Comparison of ENCODE assay signal across 33 cellular contexts in genomic region chr3:18047052-18047451, GRCh38.
DNase-seq lines count a peak whose midpoint lies in the region; ATAC-seq and TF ChIP-seq lines count a peak whose summit lies in the region.
"Had no signal": no experiment of that assay in that cellular context is flagged by ENCODE, and none has a peak within 500 bp of the region (broad histone marks: within the 10 kb centered on the region; RNA-seq: fewer than 3 reads in every experiment).

No MANE protein-coding gene starts in this region.

- H3K27me3 ChIP-seq in BJ (ENCODE audit: control insufficient read depth, insufficient read depth, low read length) (no peaks in the 10 kb centered on the region), GM23338 (ENCODE audit: insufficient read depth) (no peaks in the 10 kb centered on the region)
- H3K27me3 ChIP-seq: breast epithelium, neural progenitor cell, testis had no signal

- no peaks in the 10 kb centered on the region for H3K36me3 Mint-ChIP-seq in GM23338 (ENCODE audit: low read depth)
- H3K36me3 Mint-ChIP-seq: neural progenitor cell had no signal

- no peaks in the 10 kb centered on the region for H3K79me2 ChIP-seq in GM23338 (replicated peaks; ENCODE audit: insufficient read depth)
- H3K79me2 ChIP-seq: parathyroid adenoma had no signal

- H3K4me3 ChIP-seq in BJ (ENCODE audit: low read depth, low read length): no peak overlapping the region
- H3K4me3 ChIP-seq in fibroblast of mammary gland (ENCODE audit: control insufficient read depth, low read depth, low read length): no peak overlapping the region
- H3K4me3 ChIP-seq in GM23338: no peak overlapping the region
- H3K4me3 ChIP-seq: breast epithelium, left ventricle myocardium inferior, neural progenitor cell, PC-9, testis had no signal

- H3K27ac Mint-ChIP-seq in GM23338: no peak overlapping the region
- H3K27ac Mint-ChIP-seq: activated T-helper 2 cell treated with anti-CD3 and anti-CD28 coated beads, Interferon-gamma antibody, Interleukin-2, Interleukin-4, amounts not matched to agents 10 μg/mL and 5 μg/mL and 100 μg/mL, durations not matched to agents 14 hours and 24 hours and 36 hours; neural progenitor cell had no signal

- no peaks in the 10 kb centered on the region for H3K4me1 ChIP-seq in GM23338 (ENCODE audit: insufficient read depth)
- H3K4me1 ChIP-seq: breast epithelium, left ventricle myocardium inferior, neural progenitor cell, parathyroid adenoma, testis had no signal

- CTCF ChIA-PET in BJ (lab: Yijun Ruan, JAX) (no interaction called here), RWPE1 (lab: Yijun Ruan, JAX) (no interaction called here)

- peak; percentile 20 for DNase-seq in BJ (ENCODE audit: low read depth)
- DNase-seq in GM04503 (ENCODE audit: low read depth): peak; percentile 34
- DNase-seq in NCI-H69 (lab: John Stamatoyannopoulos, UW): peak; percentile 4
- DNase-seq in fibroblast of mammary gland (ENCODE audit: low read depth): peak; percentile 92
- DNase-seq in DMS114 treated with DMSO at 0.1 percent for 48 hours (lab: John Stamatoyannopoulos, UW; ENCODE audit: unreplicated experiment): no peak
- no peak for DNase-seq in RWPE1 (ENCODE audit: low spot score)
- no peak for DNase-seq in stimulated activated CD4-positive, alpha-beta T cell treated with anti-CD3 and anti-CD28 coated beads, Interleukin-15, amount 100 ng/mL, for 24 hours
- no peak for DNase-seq in GM23338 (ENCODE audit: low spot score)
- DNase-seq: activated CD4-positive, alpha-beta T cell treated with anti-CD3 and anti-CD28 coated beads for 4 hours; activated CD8-positive, alpha-beta memory T cell treated with anti-CD3 and anti-CD28 coated beads for 24 hours; activated naive CD4-positive, alpha-beta T cell treated with anti-CD3 and anti-CD28 coated beads, Interleukin-2, amount 50 U/mL, for 16 hours; activated T-cell treated with anti-CD3 and anti-CD28 coated beads for 4 hours; amygdala; effector CD4-positive, alpha-beta T cell; GOT3; head of caudate nucleus; islet precursor cell; left ventricle myocardium inferior; MM.1S; NCI-H1105 treated with DMSO at 0.1 percent for 48 hours; NCI-H2029; NCI-H526; PC-9; right cardiac atrium; stimulated activated CD4-positive, alpha-beta T cell treated with anti-CD3 and anti-CD28 coated beads, Interleukin-2, amount 100 ng/mL, for 24 hours; stimulated activated naive CD8-positive, alpha-beta T cell treated with anti-CD3 and anti-CD28 coated beads, Interleukin-15, Interleukin-2, amounts not matched to agents 100 U/mL and 50 U/mL, for 24 hours; T-helper 9 cell; testis; WERI-Rb-1 had no signal

- H4K20me1 ChIP-seq in GM23338 (replicated peaks; ENCODE audit: insufficient read depth): no peaks in the 10 kb centered on the region

- no peak for ATAC-seq in GM23338
- ATAC-seq: right cardiac atrium; stimulated activated naive CD8-positive, alpha-beta T cell treated with anti-CD3 and anti-CD28 coated beads, Interleukin-15, Interleukin-2, amounts not matched to agents 100 U/mL and 50 U/mL, for 24 hours had no signal

- POLR2A ChIA-PET in BJ (lab: Charles Lee) (no interaction called here), RWPE1 (lab: Yijun Ruan, JAX; ENCODE audit: low non-redundant PET) (no interaction called here)

- H3F3A ChIP-seq in GM23338 (replicated peaks; ENCODE audit: low read depth): no peaks in the 10 kb centered on the region

- no peak overlapping the region for H3K4me2 ChIP-seq in GM23338
- H3K4me2 ChIP-seq: neural progenitor cell, PC-9 had no signal

- H2AFZ ChIP-seq in GM23338: no peak overlapping the region
- H2AFZ ChIP-seq: neural progenitor cell, parathyroid adenoma, PC-9 had no signal

- no peak overlapping the region for H3K4me3 Mint-ChIP-seq in GM23338
- H3K4me3 Mint-ChIP-seq: neural progenitor cell had no signal

- TF ChIP-seq CTCF in BJ (IDR thresholded peaks at IDR 0.05; ENCODE audit: insufficient read depth, low read depth, low read length) (no peak), fibroblast of mammary gland (conservative IDR thresholded peaks at IDR 0.05; ENCODE audit: control insufficient read depth, insufficient read depth, low read depth, low read length) (no peak), RWPE1 (conservative IDR thresholded peaks at IDR 0.05; ENCODE audit: low read depth) (no peak), GM23338 (conservative IDR thresholded peaks at IDR 0.05; ENCODE audit: low read depth in 2 of 2) (no peak)

- no peaks in the 10 kb centered on the region for H3K36me3 ChIP-seq in BJ (ENCODE audit: control insufficient read depth, insufficient read depth, low read length)
- H3K36me3 ChIP-seq in GM23338 (ENCODE audit: insufficient read depth): no peaks in the 10 kb centered on the region
- H3K36me3 ChIP-seq: breast epithelium, left ventricle myocardium inferior, neural progenitor cell, WERI-Rb-1 had no signal

- H3K27ac ChIP-seq in RWPE1 (no peak overlapping the region), GM23338 (ENCODE audit: low read depth) (no peak overlapping the region)
- H3K27ac ChIP-seq: breast epithelium, left ventricle myocardium inferior, neural progenitor cell, parathyroid adenoma, PC-9, testis, WERI-Rb-1 had no signal

- peaks cover 10% of the 10 kb centered on the region; the same call in 2 of the 3 replicates for H3K4me1 Mint-ChIP-seq in GM23338

- no peaks in the 10 kb centered on the region for H3K9me2 ChIP-seq in GM23338 (ENCODE audit: insufficient read depth)

- no peaks in the 10 kb centered on the region for H3K9me3 Mint-ChIP-seq in GM23338
- H3K9me3 Mint-ChIP-seq: activated T-helper 2 cell treated with anti-CD3 and anti-CD28 coated beads, Interferon-gamma antibody, Interleukin-2, Interleukin-4, amounts not matched to agents 10 μg/mL and 5 μg/mL and 100 μg/mL, durations not matched to agents 14 hours and 24 hours and 36 hours; neural progenitor cell had no signal

- H3K27me3 Mint-ChIP-seq in GM23338 (ENCODE audit: insufficient read depth, low read depth, poor library complexity): peaks cover 2% of the 10 kb centered on the region

TF ChIP-seq in GM23338, 12 proteins besides CTCF, POLR2A, EP300 and RAD21 (continues in another document):
- TF ChIP-seq ZNF331 (CRISPR knock-in tag; IDR thresholded peaks at IDR 0.05; ENCODE audit: low read depth) (no peak), ETS1 (IDR thresholded peaks at IDR 0.05) (no peak), ZNF114 (CRISPR knock-in tag; IDR thresholded peaks at IDR 0.05) (no peak), CREB1 (CRISPR knock-in tag; IDR thresholded peaks at IDR 0.05; ENCODE audit: low read depth) (no peak), REST (IDR thresholded peaks at IDR 0.05; ENCODE audit: unreplicated experiment) (no peak), STAT1 (IDR thresholded peaks at IDR 0.05; ENCODE audit: unreplicated experiment) (no peak), EZH2 (IDR thresholded peaks at IDR 0.05; ENCODE audit: low read depth, unreplicated experiment) (no peak), POLR2AphosphoS5 (IDR thresholded peaks at IDR 0.05; ENCODE audit: low read depth) (no peak), EZH2phosphoT487 (IDR thresholded peaks at IDR 0.05; ENCODE audit: unreplicated experiment) (no peak)

Comparison
In these comparisons a context has a peak if more than half of its experiments do, and no peak if none do; other contexts are left out.
1. DNase-seq: peak in BJ (single experiment), GM04503 (single experiment), NCI-H69 (single experiment) and fibroblast of mammary gland (single experiment); none in DMS114 treated with DMSO at 0.1 percent for 48 hours (single experiment), RWPE1 (single experiment), stimulated activated CD4-positive, alpha-beta T cell treated with anti-CD3 and anti-CD28 coated beads, Interleukin-15, amount 100 ng/mL, for 24 hours (single experiment) and GM23338 (single experiment).